Comparison of ENCODE assay signal across 15 cellular contexts in genomic region chr2:162245737-162246136, GRCh38. TPM values are rescaled to one million over a fixed set of nuclear protein-coding genes. Genes with fewer than 3 reads are reported as not detected.
DNase-seq lines count a peak whose midpoint lies in the region; ATAC-seq, FAIRE-seq and TF ChIP-seq lines count a peak whose summit lies in the region.
"Had no signal": no experiment of that assay in that cellular context is flagged by ENCODE, and none has a peak within 500 bp of the region (broad histone marks: within the 10 kb centered on the region; RNA-seq: fewer than 3 reads in every experiment).

No MANE protein-coding gene starts in this region.

- no peaks in the 10 kb centered on the region for H3K9me2 ChIP-seq in SK-N-SH

- H3K4me3 Mint-ChIP-seq in natural killer cell treated with Interleukin-12 subunit alpha and Interleukin-12 subunit beta and Interleukin-15 and Interleukin-18, amount 100 ng/mL, for 72 hours = no peak overlapping the region
- H3K4me3 Mint-ChIP-seq: activated naive CD4-positive, alpha-beta T cell treated with anti-CD3 and anti-CD28 coated beads, Interleukin-2, amount 50 U/mL, for 24 hours had no signal

- no peak for ATAC-seq in SK-N-SH treated with all-trans-retinoic acid at 6 μM for 48 hours
- no peak for ATAC-seq in HG02588 (IDR thresholded peaks at IDR 0.05; ENCODE audit: unreplicated experiment)
- ATAC-seq in natural killer cell treated with Interleukin-12 subunit alpha and Interleukin-12 subunit beta and Interleukin-15 and Interleukin-18, amount 100 ng/mL, for 72 hours = no peak

- no peaks in the 10 kb centered on the region for H3K9me3 Mint-ChIP-seq in natural killer cell treated with Interleukin-12 subunit alpha and Interleukin-12 subunit beta and Interleukin-15 and Interleukin-18, amount 100 ng/mL, for 72 hours

- H3K9ac ChIP-seq in SK-N-SH = no peak overlapping the region; the same call in 1 of the 2 replicates

- no peak overlapping the region for H3K4me3 ChIP-seq in SK-N-SH (ENCODE audit: low read depth in 2 of 2, low read length in 1 of 2)
- no peak overlapping the region for H3K4me3 ChIP-seq in bronchial epithelial cell (ENCODE audit: low read depth, low read length)
- H3K4me3 ChIP-seq in kidney epithelial cell (ENCODE audit: low read depth, low read length) = no peak overlapping the region
- H3K4me3 ChIP-seq: right atrium auricular region had no signal

- H3K79me2 ChIP-seq in SK-N-SH (ENCODE audit: insufficient read depth) = peaks cover 25% of the 10 kb centered on the region

- no peaks in the 10 kb centered on the region for H4K20me1 ChIP-seq in SK-N-SH (ENCODE audit: insufficient read depth)

- peaks cover 0 to 17% of the 10 kb centered on the region in 2 experiments; a peak in 2 of 4 replicates for H3K4me1 ChIP-seq in SK-N-SH (ENCODE audit: control insufficient read depth in 1 of 2, insufficient read depth in 2 of 2, low read depth in 1 of 2, low read length in 1 of 2)

- POLR2A ChIA-PET in SK-N-SH (lab: Yijun Ruan, JAX) = no interaction called here

- H3K4me1 Mint-ChIP-seq in natural killer cell treated with Interleukin-12 subunit alpha and Interleukin-12 subunit beta and Interleukin-15 and Interleukin-18, amount 100 ng/mL, for 72 hours (ENCODE audit: low read depth in 2 of 2) = no peaks in the 10 kb centered on the region
- H3K4me1 Mint-ChIP-seq: activated naive CD4-positive, alpha-beta T cell treated with anti-CD3 and anti-CD28 coated beads, Interleukin-2, amount 50 U/mL, for 24 hours had no signal

- no peak for TF ChIP-seq RAD21 in SK-N-SH (IDR thresholded peaks at IDR 0.05; ENCODE audit: low read length)

- CTCF ChIA-PET in SK-N-SH (lab: Yijun Ruan, JAX) = interaction anchor here (0.8 to 2.1 kb wide), 2 partner anchors 25 to 52 kb away, joined by 3 to 6 read pairs; no protein-coding TSS in a partner anchor

- no peak for TF ChIP-seq CTCF in SK-N-SH (IDR thresholded peaks at IDR 0.05)
- TF ChIP-seq CTCF in bronchial epithelial cell (IDR thresholded peaks at IDR 0.05; ENCODE audit: insufficient read depth, low read length, severe bottlenecking) = no peak
- TF ChIP-seq CTCF in kidney epithelial cell (IDR thresholded peaks at IDR 0.05; ENCODE audit: insufficient read depth, low read length, poor library complexity, severe bottlenecking) = no peak

- peak; percentile 36 for FAIRE-seq in bronchial epithelial cell (lab: Jason Lieb, UNC)

- peak overlapping the region; percentile 92 to 99; a peak in 3 of 4 replicates for H3K27ac ChIP-seq in SK-N-SH (ENCODE audit: low read depth in 2 of 2, low read length in 1 of 2)

- peak overlapping the region; percentile 57; the same call in 1 of the 2 replicates for H2AFZ ChIP-seq in SK-N-SH (ENCODE audit: low read depth)

- H3K27me3 Mint-ChIP-seq in natural killer cell treated with Interleukin-12 subunit alpha and Interleukin-12 subunit beta and Interleukin-15 and Interleukin-18, amount 100 ng/mL, for 72 hours = peaks cover 28% of the 10 kb centered on the region in 2 donors

- H3K36me3 ChIP-seq in SK-N-SH (replicated peaks in 1 of 2; ENCODE audit: control insufficient read depth in 1 of 2, insufficient read depth in 2 of 2, low read length in 1 of 2) (no peaks in the 10 kb centered on the region), bronchial epithelial cell (ENCODE audit: control insufficient read depth, insufficient read depth, low read length) (no peaks in the 10 kb centered on the region), kidney epithelial cell (ENCODE audit: control insufficient read depth, insufficient read depth, low read length) (no peaks in the 10 kb centered on the region)
- H3K36me3 ChIP-seq: right atrium auricular region had no signal

- DNase-seq in SK-N-SH = no peak
- DNase-seq in bronchial epithelial cell (ENCODE audit: low read depth) = peak; percentile 98
- peak; percentile 43 for DNase-seq in kidney epithelial cell (ENCODE audit: low read depth)
- no peak for DNase-seq in NCI-H2081 treated with DMSO at 0.1 percent for 48 hours (lab: John Stamatoyannopoulos, UW)
- DNase-seq in SK-N-DZ (ENCODE audit: low spot score) = no peak
- DNase-seq in natural killer cell treated with Interleukin-12 subunit alpha and Interleukin-12 subunit beta and Interleukin-15 and Interleukin-18, amount 100 ng/mL, for 72 hours (ENCODE audit: low spot score) = no peak
- DNase-seq: ACHN; effector CD4-positive, alpha-beta T cell; RPMI8226; substantia nigra had no signal

- H3K9me3 ChIP-seq in SK-N-SH = no peaks in the 10 kb centered on the region

- TF ChIP-seq EP300 in SK-N-SH (IDR thresholded peaks at IDR 0.05; ENCODE audit: borderline replicate concordance in 1 of 2, low read depth in 1 of 2, low read length in 1 of 2) = no peak

- peaks cover 5% of the 10 kb centered on the region for H3K36me3 Mint-ChIP-seq in natural killer cell treated with Interleukin-12 subunit alpha and Interleukin-12 subunit beta and Interleukin-15 and Interleukin-18, amount 100 ng/mL, for 72 hours

- peaks cover 23% of the 10 kb centered on the region for H3F3A ChIP-seq in SK-N-SH (replicated peaks; ENCODE audit: insufficient read depth)

- no peak overlapping the region for H3K27ac Mint-ChIP-seq in natural killer cell treated with Interleukin-12 subunit alpha and Interleukin-12 subunit beta and Interleukin-15 and Interleukin-18, amount 100 ng/mL, for 72 hours
- H3K27ac Mint-ChIP-seq: activated naive CD4-positive, alpha-beta T cell treated with anti-CD3 and anti-CD28 coated beads, Interleukin-2, amount 50 U/mL, for 24 hours had no signal

- H3K27me3 ChIP-seq in SK-N-SH (ENCODE audit: insufficient read depth) = no peaks in the 10 kb centered on the region
- H3K27me3 ChIP-seq in bronchial epithelial cell (ENCODE audit: control insufficient read depth, insufficient read depth, low read length) = no peaks in the 10 kb centered on the region
- H3K27me3 ChIP-seq in kidney epithelial cell (ENCODE audit: control insufficient read depth, insufficient read depth, low read length) = no peaks in the 10 kb centered on the region
- H3K27me3 ChIP-seq: right atrium auricular region had no signal

- H3K4me2 ChIP-seq in SK-N-SH = no peak overlapping the region

TF ChIP-seq in SK-N-SH, 30 proteins besides CTCF, POLR2A, EP300 and RAD21:
- TF ChIP-seq TCF12 (IDR thresholded peaks at IDR 0.05) (0 out of 2 replicates have a peak, but pooled peaks have one; percentile 8), USF2 (IDR thresholded peaks at IDR 0.05; ENCODE audit: borderline replicate concordance, low read depth, low read length) (no peak), SMC3 (IDR thresholded peaks at IDR 0.05; ENCODE audit: low read depth, low read length) (no peak), EZH2phosphoT487 (IDR thresholded peaks at IDR 0.05; ENCODE audit: borderline replicate concordance, low read depth) (no peak), MEF2A (IDR thresholded peaks at IDR 0.05; ENCODE audit: borderline replicate concordance, low read depth) (no peak)

TF ChIP-seq in SK-N-SH treated with all-trans-retinoic acid at 6 μM for 48 hours, 23 proteins besides CTCF, POLR2A, EP300 and RAD21 (continues in another document):
- TF ChIP-seq ZFP30 (CRISPR knock-in tag; IDR thresholded peaks at IDR 0.05) (no peak), ZNF70 (CRISPR knock-in tag; IDR thresholded peaks at IDR 0.05) (no peak), CSRNP3 (CRISPR knock-in tag; IDR thresholded peaks at IDR 0.05) (no peak), POU6F1 (CRISPR knock-in tag; IDR thresholded peaks at IDR 0.05; ENCODE audit: borderline replicate concordance, low read depth) (no peak), ZC3H10 (CRISPR knock-in tag; IDR thresholded peaks at IDR 0.05) (no peak), ISL1 (CRISPR knock-in tag; IDR thresholded peaks at IDR 0.05) (no peak), ZNF565 (CRISPR knock-in tag; conservative IDR thresholded peaks at IDR 0.05; ENCODE audit: low read depth) (no peak), BACH2 (CRISPR knock-in tag; IDR thresholded peaks at IDR 0.05; ENCODE audit: borderline replicate concordance) (no peak), ZFP3 (CRISPR knock-in tag; IDR thresholded peaks at IDR 0.05) (no peak)

RNA-seq across cellular contexts. Expression of gene FAP, which starts 2.5 kb away (rescaled TPM):
- 36.9 and 57.8 TPM in 2 replicates for polyA plus RNA-seq in SK-N-SH (2012; rRNA removed)
- 42.3 and 46.7 TPM in 2 replicates for polyA plus RNA-seq in SK-N-SH (2012; cell fraction: cytosol; rRNA removed)
- polyA plus RNA-seq in SK-N-SH (2012; cell fraction: nucleus; rRNA removed) = 60.8 and 125 TPM in 2 replicates
- 0.26 and 1.1 TPM in 2 replicates for total RNA-seq in bronchial epithelial cell
- total RNA-seq in kidney epithelial cell = 2.8 and 3.6 TPM in 2 replicates
- not detected in 2 replicates for polyA plus RNA-seq in SK-N-DZ (2014; cell fraction: cytosol; rRNA removed)
- polyA plus RNA-seq in SK-N-DZ (2014; cell fraction: nucleus; rRNA removed) = not detected in 2 replicates
- not detected for total RNA-seq in natural killer cell treated with Interleukin-12 subunit alpha and Interleukin-12 subunit beta and Interleukin-15 and Interleukin-18, amount 100 ng/mL, for 72 hours
- total RNA-seq: mononuclear cell had no signal

Comparison
In these comparisons a context has a peak if more than half of its experiments do, and no peak if none do; other contexts are left out.
1. DNase-seq: peak in bronchial epithelial cell (single experiment) and kidney epithelial cell (single experiment); none in SK-N-SH (single experiment), NCI-H2081 treated with DMSO at 0.1 percent for 48 hours (single experiment), SK-N-DZ (single experiment) and natural killer cell treated with Interleukin-12 subunit alpha and Interleukin-12 subunit beta and Interleukin-15 and Interleukin-18, amount 100 ng/mL, for 72 hours (single experiment).